In the genomic region with DNA sequence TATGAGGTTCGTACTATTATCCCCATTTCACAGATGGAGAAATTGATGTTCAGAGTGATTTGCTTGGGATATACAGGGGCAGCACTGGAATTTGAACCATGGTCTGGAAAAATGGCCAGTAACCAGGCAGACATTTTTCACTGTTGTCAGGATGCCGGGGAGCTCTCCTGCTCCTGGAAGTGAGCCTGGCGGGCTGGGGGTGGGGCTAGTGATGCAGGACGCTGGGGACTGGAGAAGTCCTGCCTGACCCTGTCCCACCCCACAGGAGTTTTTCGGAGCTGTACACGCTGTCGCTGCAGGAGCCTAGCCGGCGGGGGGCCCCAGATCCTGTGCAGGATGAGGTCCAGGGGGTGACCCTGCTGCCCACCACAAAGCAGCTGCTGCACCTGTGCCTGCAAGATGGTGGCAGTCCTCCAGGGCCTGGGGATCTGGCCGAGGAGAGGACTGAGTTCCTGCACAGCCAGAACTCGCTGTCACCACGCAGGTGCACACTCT, we compare ENCODE assay signal across 2 cellular contexts.
TF ChIP-seq lines count a peak whose summit lies in the region.

No MANE protein-coding gene starts in this region.

TF ChIP-seq in GM23338, 12 proteins besides CTCF, POLR2A, EP300 and RAD21 (continues in another document):
- TF ChIP-seq ZNF331 (CRISPR knock-in tag; IDR thresholded peaks at IDR 0.05; ENCODE audit: low read depth) (no peak), CREB1 (CRISPR knock-in tag; IDR thresholded peaks at IDR 0.05; ENCODE audit: low read depth) (no peak), EZH2phosphoT487 (IDR thresholded peaks at IDR 0.05; ENCODE audit: unreplicated experiment) (no peak), ZNF114 (CRISPR knock-in tag; IDR thresholded peaks at IDR 0.05) (no peak), JUNB (IDR thresholded peaks at IDR 0.05; ENCODE audit: unreplicated experiment) (no peak), POLR2AphosphoS5 (IDR thresholded peaks at IDR 0.05; ENCODE audit: low read depth) (no peak), STAT1 (IDR thresholded peaks at IDR 0.05; ENCODE audit: unreplicated experiment) (no peak)
- TF ChIP-seq, protein P1, sequence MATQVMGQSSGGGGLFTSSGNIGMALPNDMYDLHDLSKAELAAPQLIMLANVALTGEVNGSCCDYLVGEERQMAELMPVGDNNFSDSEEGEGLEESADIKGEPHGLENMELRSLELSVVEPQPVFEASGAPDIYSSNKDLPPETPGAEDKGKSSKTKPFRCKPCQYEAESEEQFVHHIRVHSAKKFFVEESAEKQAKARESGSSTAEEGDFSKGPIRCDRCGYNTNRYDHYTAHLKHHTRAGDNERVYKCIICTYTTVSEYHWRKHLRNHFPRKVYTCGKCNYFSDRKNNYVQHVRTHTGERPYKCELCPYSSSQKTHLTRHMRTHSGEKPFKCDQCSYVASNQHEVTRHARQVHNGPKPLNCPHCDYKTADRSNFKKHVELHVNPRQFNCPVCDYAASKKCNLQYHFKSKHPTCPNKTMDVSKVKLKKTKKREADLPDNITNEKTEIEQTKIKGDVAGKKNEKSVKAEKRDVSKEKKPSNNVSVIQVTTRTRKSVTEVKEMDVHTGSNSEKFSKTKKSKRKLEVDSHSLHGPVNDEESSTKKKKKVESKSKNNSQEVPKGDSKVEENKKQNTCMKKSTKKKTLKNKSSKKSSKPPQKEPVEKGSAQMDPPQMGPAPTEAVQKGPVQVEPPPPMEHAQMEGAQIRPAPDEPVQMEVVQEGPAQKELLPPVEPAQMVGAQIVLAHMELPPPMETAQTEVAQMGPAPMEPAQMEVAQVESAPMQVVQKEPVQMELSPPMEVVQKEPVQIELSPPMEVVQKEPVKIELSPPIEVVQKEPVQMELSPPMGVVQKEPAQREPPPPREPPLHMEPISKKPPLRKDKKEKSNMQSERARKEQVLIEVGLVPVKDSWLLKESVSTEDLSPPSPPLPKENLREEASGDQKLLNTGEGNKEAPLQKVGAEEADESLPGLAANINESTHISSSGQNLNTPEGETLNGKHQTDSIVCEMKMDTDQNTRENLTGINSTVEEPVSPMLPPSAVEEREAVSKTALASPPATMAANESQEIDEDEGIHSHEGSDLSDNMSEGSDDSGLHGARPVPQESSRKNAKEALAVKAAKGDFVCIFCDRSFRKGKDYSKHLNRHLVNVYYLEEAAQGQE (IDR thresholded peaks at IDR 0.05; ENCODE audit: unreplicated experiment): no peak
- TF ChIP-seq, protein P2, sequence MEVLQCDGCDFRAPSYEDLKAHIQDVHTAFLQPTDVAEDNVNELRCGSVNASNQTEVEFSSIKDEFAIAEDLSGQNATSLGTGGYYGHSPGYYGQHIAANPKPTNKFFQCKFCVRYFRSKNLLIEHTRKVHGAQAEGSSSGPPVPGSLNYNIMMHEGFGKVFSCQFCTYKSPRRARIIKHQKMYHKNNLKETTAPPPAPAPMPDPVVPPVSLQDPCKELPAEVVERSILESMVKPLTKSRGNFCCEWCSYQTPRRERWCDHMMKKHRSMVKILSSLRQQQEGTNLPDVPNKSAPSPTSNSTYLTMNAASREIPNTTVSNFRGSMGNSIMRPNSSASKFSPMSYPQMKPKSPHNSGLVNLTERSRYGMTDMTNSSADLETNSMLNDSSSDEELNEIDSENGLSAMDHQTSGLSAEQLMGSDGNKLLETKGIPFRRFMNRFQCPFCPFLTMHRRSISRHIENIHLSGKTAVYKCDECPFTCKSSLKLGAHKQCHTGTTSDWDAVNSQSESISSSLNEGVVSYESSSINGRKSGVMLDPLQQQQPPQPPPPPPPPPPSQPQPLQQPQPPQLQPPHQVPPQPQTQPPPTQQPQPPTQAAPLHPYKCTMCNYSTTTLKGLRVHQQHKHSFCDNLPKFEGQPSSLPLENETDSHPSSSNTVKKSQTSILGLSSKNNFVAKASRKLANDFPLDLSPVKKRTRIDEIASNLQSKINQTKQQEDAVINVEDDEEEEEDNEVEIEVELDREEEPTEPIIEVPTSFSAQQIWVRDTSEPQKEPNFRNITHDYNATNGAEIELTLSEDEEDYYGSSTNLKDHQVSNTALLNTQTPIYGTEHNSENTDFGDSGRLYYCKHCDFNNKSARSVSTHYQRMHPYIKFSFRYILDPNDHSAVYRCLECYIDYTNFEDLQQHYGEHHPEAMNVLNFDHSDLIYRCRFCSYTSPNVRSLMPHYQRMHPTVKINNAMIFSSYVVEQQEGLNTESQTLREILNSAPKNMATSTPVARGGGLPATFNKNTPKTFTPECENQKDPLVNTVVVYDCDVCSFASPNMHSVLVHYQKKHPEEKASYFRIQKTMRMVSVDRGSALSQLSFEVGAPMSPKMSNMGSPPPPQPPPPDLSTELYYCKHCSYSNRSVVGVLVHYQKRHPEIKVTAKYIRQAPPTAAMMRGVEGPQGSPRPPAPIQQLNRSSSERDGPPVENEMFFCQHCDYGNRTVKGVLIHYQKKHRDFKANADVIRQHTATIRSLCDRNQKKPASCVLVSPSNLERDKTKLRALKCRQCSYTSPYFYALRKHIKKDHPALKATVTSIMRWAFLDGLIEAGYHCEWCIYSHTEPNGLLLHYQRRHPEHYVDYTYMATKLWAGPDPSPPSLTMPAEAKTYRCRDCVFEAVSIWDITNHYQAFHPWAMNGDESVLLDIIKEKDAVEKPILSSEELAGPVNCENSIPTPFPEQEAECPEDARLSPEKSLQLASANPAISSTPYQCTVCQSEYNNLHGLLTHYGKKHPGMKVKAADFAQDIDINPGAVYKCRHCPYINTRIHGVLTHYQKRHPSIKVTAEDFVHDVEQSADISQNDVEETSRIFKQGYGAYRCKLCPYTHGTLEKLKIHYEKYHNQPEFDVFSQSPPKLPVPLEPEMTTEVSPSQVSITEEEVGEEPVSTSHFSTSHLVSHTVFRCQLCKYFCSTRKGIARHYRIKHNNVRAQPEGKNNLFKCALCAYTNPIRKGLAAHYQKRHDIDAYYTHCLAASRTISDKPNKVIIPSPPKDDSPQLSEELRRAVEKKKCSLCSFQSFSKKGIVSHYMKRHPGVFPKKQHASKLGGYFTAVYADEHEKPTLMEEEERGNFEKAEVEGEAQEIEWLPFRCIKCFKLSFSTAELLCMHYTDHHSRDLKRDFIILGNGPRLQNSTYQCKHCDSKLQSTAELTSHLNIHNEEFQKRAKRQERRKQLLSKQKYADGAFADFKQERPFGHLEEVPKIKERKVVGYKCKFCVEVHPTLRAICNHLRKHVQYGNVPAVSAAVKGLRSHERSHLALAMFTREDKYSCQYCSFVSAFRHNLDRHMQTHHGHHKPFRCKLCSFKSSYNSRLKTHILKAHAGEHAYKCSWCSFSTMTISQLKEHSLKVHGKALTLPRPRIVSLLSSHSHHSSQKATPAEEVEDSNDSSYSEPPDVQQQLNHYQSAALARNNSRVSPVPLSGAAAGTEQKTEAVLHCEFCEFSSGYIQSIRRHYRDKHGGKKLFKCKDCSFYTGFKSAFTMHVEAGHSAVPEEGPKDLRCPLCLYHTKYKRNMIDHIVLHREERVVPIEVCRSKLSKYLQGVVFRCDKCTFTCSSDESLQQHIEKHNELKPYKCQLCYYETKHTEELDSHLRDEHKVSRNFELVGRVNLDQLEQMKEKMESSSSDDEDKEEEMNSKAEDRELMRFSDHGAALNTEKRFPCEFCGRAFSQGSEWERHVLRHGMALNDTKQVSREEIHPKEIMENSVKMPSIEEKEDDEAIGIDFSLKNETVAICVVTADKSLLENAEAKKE (CRISPR knock-in tag; IDR thresholded peaks at IDR 0.05): no peak
- TF ChIP-seq, protein P3, sequence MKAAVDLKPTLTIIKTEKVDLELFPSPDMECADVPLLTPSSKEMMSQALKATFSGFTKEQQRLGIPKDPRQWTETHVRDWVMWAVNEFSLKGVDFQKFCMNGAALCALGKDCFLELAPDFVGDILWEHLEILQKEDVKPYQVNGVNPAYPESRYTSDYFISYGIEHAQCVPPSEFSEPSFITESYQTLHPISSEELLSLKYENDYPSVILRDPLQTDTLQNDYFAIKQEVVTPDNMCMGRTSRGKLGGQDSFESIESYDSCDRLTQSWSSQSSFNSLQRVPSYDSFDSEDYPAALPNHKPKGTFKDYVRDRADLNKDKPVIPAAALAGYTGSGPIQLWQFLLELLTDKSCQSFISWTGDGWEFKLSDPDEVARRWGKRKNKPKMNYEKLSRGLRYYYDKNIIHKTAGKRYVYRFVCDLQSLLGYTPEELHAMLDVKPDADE (IDR thresholded peaks at IDR 0.05): no peak

TF ChIP-seq in K562, 482 proteins besides CTCF, POLR2A, EP300 and RAD21:
- no peak for TF ChIP-seq BDP1 (IDR thresholded peaks at IDR 0.05; ENCODE audit: insufficient read depth, insufficient read length)
- no peak for TF ChIP-seq ZNF274 (IDR thresholded peaks at IDR 0.05; ENCODE audit: borderline replicate concordance, low read depth, low read length)
- TF ChIP-seq JUNB (CRISPR knock-in tag; conservative IDR thresholded peaks at IDR 0.05): no peak
- TF ChIP-seq, protein P4, sequence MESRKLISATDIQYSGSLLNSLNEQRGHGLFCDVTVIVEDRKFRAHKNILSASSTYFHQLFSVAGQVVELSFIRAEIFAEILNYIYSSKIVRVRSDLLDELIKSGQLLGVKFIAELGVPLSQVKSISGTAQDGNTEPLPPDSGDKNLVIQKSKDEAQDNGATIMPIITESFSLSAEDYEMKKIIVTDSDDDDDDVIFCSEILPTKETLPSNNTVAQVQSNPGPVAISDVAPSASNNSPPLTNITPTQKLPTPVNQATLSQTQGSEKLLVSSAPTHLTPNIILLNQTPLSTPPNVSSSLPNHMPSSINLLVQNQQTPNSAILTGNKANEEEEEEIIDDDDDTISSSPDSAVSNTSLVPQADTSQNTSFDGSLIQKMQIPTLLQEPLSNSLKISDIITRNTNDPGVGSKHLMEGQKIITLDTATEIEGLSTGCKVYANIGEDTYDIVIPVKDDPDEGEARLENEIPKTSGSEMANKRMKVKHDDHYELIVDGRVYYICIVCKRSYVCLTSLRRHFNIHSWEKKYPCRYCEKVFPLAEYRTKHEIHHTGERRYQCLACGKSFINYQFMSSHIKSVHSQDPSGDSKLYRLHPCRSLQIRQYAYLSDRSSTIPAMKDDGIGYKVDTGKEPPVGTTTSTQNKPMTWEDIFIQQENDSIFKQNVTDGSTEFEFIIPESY (CRISPR knock-in tag; IDR thresholded peaks at IDR 0.05): 0 out of 2 replicates have a peak, but pooled peaks have one; percentile 19
- TF ChIP-seq BCOR (IDR thresholded peaks at IDR 0.05): peak; percentile 18; the same call in 1 of the 2 replicates
- TF ChIP-seq HNRNPK (IDR thresholded peaks at IDR 0.05; ENCODE audit: low read depth, low read length, poor library complexity, severe bottlenecking): no peak
- TF ChIP-seq MTF1 (CRISPR knock-in tag; IDR thresholded peaks at IDR 0.05; ENCODE audit: borderline replicate concordance): no peak
- no peak for TF ChIP-seq RAD51 (IDR thresholded peaks at IDR 0.05; ENCODE audit: borderline replicate concordance, low read depth)
- TF ChIP-seq ZNF174 (CRISPR knock-in tag; IDR thresholded peaks at IDR 0.05): no peak
- TF ChIP-seq, protein P5, sequence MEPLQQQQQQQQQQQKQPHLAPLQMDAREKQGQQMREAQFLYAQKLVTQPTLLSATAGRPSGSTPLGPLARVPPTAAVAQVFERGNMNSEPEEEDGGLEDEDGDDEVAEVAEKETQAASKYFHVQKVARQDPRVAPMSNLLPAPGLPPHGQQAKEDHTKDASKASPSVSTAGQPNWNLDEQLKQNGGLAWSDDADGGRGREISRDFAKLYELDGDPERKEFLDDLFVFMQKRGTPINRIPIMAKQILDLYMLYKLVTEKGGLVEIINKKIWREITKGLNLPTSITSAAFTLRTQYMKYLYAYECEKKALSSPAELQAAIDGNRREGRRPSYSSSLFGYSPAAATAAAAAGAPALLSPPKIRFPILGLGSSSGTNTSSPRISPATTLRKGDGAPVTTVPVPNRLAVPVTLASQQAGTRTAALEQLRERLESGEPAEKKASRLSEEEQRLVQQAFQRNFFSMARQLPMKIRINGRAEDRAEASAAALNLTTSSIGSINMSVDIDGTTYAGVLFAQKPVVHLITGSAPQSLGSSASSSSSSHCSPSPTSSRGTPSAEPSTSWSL (CRISPR knock-in tag; IDR thresholded peaks at IDR 0.05; ENCODE audit: borderline replicate concordance): no peak
- TF ChIP-seq NRF1 (conservative IDR thresholded peaks at IDR 0.05 in 1 of 2, IDR thresholded peaks at IDR 0.05 in 1 of 2): no peak
- TF ChIP-seq, protein P6, sequence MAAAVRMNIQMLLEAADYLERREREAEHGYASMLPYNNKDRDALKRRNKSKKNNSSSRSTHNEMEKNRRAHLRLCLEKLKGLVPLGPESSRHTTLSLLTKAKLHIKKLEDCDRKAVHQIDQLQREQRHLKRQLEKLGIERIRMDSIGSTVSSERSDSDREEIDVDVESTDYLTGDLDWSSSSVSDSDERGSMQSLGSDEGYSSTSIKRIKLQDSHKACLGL (CRISPR knock-in tag; IDR thresholded peaks at IDR 0.05; ENCODE audit: borderline replicate concordance, poor library complexity, severe bottlenecking): no peak
- TF ChIP-seq LARP7 (IDR thresholded peaks at IDR 0.05): no peak
- TF ChIP-seq TBP (optimal IDR thresholded peaks at IDR 0.05; ENCODE audit: low read depth, low read length): no peak
- TF ChIP-seq HNRNPLL (IDR thresholded peaks at IDR 0.05; ENCODE audit: low read depth, low read length, poor library complexity, severe bottlenecking): no peak
